8 cellular contexts compared by ENCODE assay signal in the genomic region with DNA sequence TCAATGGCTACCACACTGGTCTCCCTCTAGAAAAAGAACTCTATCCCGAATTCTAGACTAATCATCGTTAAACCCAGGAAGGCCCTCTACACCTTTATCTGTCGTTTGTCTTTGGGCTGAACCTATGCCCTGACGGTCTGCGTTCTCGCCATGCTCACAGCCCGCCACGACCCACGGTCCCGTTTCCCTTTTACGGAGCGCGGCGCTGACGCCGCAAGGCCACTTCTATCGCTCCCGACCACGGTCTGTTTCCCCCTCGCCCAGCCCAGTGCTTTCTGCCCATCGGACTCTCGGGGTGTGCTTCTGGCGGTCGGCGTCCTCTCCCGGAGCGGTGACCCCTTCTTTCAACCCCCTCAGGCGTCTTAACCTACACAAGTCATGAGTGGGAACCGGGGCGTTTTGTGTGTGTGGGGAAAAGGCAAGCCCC. TPM values are rescaled to one million over a fixed set of nuclear protein-coding genes. Genes with fewer than 3 reads are reported as not detected.
DNase-seq lines count a peak whose midpoint lies in the region; ATAC-seq and TF ChIP-seq lines count a peak whose summit lies in the region.

No MANE protein-coding gene starts in this region.

- no peaks in the 10 kb centered on the region for H3K27me3 ChIP-seq in NT2/D1 (ENCODE audit: insufficient read depth, insufficient read length)

- DNase-seq in SHP77 (lab: John Stamatoyannopoulos, UW) (peak; percentile 2 to 9), SHP77 treated with DMSO at 0.1 percent for 48 hours (lab: John Stamatoyannopoulos, UW) (no peak), NT2/D1 (ENCODE audit: low read depth, low spot score) (peak; percentile 5), fibroblast of peridontal ligament (ENCODE audit: extremely low read depth) (peak; percentile 22)
- peak; percentile 18 to 20 for DNase-seq in activated T-helper 1 cell treated with anti-CD3 and anti-CD28 coated beads, Interleukin-2, amount 50 U/mL, for 16 hours (ENCODE audit: low read depth in 1 of 2, low spot score in 1 of 2)

- H3K9ac ChIP-seq in NT2/D1 (ENCODE audit: insufficient read length, low read depth), result peak overlapping the region; percentile 96

- no peaks in the 10 kb centered on the region for H3K9me3 ChIP-seq in NT2/D1 (ENCODE audit: insufficient read depth, low read length)

- H3K9me3 Mint-ChIP-seq in nephron, result no peaks in the 10 kb centered on the region

- H3K4me1 Mint-ChIP-seq in nephron, result peaks cover 20% of the 10 kb centered on the region

- H3K4me3 ChIP-seq in NT2/D1 (ENCODE audit: insufficient read length, low read depth), result peak overlapping the region; percentile 93

- peak overlapping the region; percentile 54 for H3K27ac ChIP-seq in temporal lobe (ENCODE audit: low read depth, low read length)

- H3K4me1 ChIP-seq in NT2/D1 (ENCODE audit: insufficient read depth, insufficient read length), result no peaks in the 10 kb centered on the region

- H3K27ac Mint-ChIP-seq in nephron, result peak overlapping the region; percentile 82 to 96 (median 94)

- H3K4me3 Mint-ChIP-seq in nephron, result peak overlapping the region; percentile 97 to 99 (median 99)

- H3K27me3 Mint-ChIP-seq in nephron (ENCODE audit: low read depth), result peaks cover 5% of the 10 kb centered on the region

- peaks cover 4% of the 10 kb centered on the region for H3K36me3 ChIP-seq in NT2/D1 (ENCODE audit: insufficient read depth, insufficient read length, low read length)

- no peak for TF ChIP-seq CTCF in nephron (IDR thresholded peaks at IDR 0.05; ENCODE audit: unreplicated experiment in 3 of 3)

- H3K36me3 Mint-ChIP-seq in nephron (ENCODE audit: low read depth), result peaks cover 3% of the 10 kb centered on the region

- peak; percentile 34 for ATAC-seq in HG03064 (IDR thresholded peaks at IDR 0.05; ENCODE audit: low read depth, unreplicated experiment)

RNA-seq across cellular contexts. Expression of a gene that starts 1.0 kb away (rescaled TPM):
- 9.1 TPM for total RNA-seq in temporal lobe
